Comparison of ENCODE assay signal across 1 cellular context in the genomic region with DNA sequence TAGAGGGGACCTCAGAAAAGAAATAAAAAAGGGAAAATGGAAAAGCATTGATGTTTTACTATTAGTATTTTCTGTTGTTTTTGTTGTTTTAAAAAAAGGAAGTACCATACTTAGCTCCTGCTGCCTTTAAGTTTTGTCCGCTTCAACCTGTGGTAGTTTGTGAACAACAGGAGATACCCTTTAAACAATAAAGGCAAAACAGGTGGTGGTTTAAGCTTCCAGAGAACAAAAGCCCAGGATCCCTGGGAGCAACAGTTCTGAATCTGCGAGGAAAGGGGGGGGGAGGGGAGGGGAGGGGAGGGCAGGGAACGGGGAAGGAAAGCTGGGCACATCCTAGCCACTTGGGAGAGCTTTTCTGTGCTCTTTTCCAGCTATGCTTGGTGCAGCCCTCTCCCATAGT.
TF ChIP-seq lines count a peak whose summit lies in the region.

No MANE protein-coding gene starts in this region.

TF ChIP-seq in WTC11, 78 proteins besides CTCF, POLR2A, EP300 and RAD21 (continued from another document):
- TF ChIP-seq, protein P1, sequence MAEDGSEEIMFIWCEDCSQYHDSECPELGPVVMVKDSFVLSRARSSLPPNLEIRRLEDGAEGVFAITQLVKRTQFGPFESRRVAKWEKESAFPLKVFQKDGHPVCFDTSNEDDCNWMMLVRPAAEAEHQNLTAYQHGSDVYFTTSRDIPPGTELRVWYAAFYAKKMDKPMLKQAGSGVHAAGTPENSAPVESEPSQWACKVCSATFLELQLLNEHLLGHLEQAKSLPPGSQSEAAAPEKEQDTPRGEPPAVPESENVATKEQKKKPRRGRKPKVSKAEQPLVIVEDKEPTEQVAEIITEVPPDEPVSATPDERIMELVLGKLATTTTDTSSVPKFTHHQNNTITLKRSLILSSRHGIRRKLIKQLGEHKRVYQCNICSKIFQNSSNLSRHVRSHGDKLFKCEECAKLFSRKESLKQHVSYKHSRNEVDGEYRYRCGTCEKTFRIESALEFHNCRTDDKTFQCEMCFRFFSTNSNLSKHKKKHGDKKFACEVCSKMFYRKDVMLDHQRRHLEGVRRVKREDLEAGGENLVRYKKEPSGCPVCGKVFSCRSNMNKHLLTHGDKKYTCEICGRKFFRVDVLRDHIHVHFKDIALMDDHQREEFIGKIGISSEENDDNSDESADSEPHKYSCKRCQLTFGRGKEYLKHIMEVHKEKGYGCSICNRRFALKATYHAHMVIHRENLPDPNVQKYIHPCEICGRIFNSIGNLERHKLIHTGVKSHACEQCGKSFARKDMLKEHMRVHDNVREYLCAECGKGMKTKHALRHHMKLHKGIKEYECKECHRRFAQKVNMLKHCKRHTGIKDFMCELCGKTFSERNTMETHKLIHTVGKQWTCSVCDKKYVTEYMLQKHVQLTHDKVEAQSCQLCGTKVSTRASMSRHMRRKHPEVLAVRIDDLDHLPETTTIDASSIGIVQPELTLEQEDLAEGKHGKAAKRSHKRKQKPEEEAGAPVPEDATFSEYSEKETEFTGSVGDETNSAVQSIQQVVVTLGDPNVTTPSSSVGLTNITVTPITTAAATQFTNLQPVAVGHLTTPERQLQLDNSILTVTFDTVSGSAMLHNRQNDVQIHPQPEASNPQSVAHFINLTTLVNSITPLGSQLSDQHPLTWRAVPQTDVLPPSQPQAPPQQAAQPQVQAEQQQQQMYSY (CRISPR knock-in tag; IDR thresholded peaks at IDR 0.05) = no peak
- TF ChIP-seq, protein P2, sequence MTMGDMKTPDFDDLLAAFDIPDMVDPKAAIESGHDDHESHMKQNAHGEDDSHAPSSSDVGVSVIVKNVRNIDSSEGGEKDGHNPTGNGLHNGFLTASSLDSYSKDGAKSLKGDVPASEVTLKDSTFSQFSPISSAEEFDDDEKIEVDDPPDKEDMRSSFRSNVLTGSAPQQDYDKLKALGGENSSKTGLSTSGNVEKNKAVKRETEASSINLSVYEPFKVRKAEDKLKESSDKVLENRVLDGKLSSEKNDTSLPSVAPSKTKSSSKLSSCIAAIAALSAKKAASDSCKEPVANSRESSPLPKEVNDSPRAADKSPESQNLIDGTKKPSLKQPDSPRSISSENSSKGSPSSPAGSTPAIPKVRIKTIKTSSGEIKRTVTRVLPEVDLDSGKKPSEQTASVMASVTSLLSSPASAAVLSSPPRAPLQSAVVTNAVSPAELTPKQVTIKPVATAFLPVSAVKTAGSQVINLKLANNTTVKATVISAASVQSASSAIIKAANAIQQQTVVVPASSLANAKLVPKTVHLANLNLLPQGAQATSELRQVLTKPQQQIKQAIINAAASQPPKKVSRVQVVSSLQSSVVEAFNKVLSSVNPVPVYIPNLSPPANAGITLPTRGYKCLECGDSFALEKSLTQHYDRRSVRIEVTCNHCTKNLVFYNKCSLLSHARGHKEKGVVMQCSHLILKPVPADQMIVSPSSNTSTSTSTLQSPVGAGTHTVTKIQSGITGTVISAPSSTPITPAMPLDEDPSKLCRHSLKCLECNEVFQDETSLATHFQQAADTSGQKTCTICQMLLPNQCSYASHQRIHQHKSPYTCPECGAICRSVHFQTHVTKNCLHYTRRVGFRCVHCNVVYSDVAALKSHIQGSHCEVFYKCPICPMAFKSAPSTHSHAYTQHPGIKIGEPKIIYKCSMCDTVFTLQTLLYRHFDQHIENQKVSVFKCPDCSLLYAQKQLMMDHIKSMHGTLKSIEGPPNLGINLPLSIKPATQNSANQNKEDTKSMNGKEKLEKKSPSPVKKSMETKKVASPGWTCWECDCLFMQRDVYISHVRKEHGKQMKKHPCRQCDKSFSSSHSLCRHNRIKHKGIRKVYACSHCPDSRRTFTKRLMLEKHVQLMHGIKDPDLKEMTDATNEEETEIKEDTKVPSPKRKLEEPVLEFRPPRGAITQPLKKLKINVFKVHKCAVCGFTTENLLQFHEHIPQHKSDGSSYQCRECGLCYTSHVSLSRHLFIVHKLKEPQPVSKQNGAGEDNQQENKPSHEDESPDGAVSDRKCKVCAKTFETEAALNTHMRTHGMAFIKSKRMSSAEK (CRISPR knock-in tag; IDR thresholded peaks at IDR 0.05; ENCODE audit: borderline replicate concordance) = no peak
- TF ChIP-seq RORB (CRISPR knock-in tag; IDR thresholded peaks at IDR 0.05) (no peak), FOXK1 (CRISPR knock-in tag; IDR thresholded peaks at IDR 0.05) (no peak), NFATC4 (CRISPR knock-in tag; IDR thresholded peaks at IDR 0.05) (no peak), FOXP1 (CRISPR knock-in tag; IDR thresholded peaks at IDR 0.05; ENCODE audit: borderline replicate concordance) (no peak), ZNF121 (CRISPR knock-in tag; IDR thresholded peaks at IDR 0.05) (no peak), CREM (CRISPR knock-in tag; IDR thresholded peaks at IDR 0.05) (no peak), GABPB1 (CRISPR knock-in tag; IDR thresholded peaks at IDR 0.05) (no peak), ZNF416 (CRISPR knock-in tag; IDR thresholded peaks at IDR 0.05) (no peak)
- TF ChIP-seq, protein P3, sequence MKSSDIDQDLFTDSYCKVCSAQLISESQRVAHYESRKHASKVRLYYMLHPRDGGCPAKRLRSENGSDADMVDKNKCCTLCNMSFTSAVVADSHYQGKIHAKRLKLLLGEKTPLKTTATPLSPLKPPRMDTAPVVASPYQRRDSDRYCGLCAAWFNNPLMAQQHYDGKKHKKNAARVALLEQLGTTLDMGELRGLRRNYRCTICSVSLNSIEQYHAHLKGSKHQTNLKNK (CRISPR knock-in tag; IDR thresholded peaks at IDR 0.05) = no peak
- TF ChIP-seq, protein P4, sequence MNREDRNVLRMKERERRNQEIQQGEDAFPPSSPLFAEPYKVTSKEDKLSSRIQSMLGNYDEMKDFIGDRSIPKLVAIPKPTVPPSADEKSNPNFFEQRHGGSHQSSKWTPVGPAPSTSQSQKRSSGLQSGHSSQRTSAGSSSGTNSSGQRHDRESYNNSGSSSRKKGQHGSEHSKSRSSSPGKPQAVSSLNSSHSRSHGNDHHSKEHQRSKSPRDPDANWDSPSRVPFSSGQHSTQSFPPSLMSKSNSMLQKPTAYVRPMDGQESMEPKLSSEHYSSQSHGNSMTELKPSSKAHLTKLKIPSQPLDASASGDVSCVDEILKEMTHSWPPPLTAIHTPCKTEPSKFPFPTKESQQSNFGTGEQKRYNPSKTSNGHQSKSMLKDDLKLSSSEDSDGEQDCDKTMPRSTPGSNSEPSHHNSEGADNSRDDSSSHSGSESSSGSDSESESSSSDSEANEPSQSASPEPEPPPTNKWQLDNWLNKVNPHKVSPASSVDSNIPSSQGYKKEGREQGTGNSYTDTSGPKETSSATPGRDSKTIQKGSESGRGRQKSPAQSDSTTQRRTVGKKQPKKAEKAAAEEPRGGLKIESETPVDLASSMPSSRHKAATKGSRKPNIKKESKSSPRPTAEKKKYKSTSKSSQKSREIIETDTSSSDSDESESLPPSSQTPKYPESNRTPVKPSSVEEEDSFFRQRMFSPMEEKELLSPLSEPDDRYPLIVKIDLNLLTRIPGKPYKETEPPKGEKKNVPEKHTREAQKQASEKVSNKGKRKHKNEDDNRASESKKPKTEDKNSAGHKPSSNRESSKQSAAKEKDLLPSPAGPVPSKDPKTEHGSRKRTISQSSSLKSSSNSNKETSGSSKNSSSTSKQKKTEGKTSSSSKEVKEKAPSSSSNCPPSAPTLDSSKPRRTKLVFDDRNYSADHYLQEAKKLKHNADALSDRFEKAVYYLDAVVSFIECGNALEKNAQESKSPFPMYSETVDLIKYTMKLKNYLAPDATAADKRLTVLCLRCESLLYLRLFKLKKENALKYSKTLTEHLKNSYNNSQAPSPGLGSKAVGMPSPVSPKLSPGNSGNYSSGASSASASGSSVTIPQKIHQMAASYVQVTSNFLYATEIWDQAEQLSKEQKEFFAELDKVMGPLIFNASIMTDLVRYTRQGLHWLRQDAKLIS (CRISPR knock-in tag; IDR thresholded peaks at IDR 0.05; ENCODE audit: borderline replicate concordance) = no peak
- TF ChIP-seq, protein P5, sequence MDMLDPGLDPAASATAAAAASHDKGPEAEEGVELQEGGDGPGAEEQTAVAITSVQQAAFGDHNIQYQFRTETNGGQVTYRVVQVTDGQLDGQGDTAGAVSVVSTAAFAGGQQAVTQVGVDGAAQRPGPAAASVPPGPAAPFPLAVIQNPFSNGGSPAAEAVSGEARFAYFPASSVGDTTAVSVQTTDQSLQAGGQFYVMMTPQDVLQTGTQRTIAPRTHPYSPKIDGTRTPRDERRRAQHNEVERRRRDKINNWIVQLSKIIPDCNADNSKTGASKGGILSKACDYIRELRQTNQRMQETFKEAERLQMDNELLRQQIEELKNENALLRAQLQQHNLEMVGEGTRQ (CRISPR knock-in tag; IDR thresholded peaks at IDR 0.05) = no peak
